In genomic region chr2:191478754-191479679, GRCh38 we compare ENCODE assay signal across 2 cellular contexts.
TF ChIP-seq lines count a peak whose summit lies in the region.

No MANE protein-coding gene starts in this region.

TF ChIP-seq in GM23338, 12 proteins besides CTCF, POLR2A, EP300 and RAD21 (continued from another document):
- no peak for TF ChIP-seq REST (IDR thresholded peaks at IDR 0.05; ENCODE audit: unreplicated experiment)
- TF ChIP-seq ZNF462 (CRISPR knock-in tag; IDR thresholded peaks at IDR 0.05) = no peak
- TF ChIP-seq EZH2 (IDR thresholded peaks at IDR 0.05; ENCODE audit: low read depth, unreplicated experiment) = no peak
- TF ChIP-seq POLR2AphosphoS5 (IDR thresholded peaks at IDR 0.05; ENCODE audit: low read depth) = no peak
- TF ChIP-seq EZH2phosphoT487 (IDR thresholded peaks at IDR 0.05; ENCODE audit: unreplicated experiment) = no peak
- no peak for TF ChIP-seq ZNF114 (CRISPR knock-in tag; IDR thresholded peaks at IDR 0.05)
- TF ChIP-seq STAT1 (IDR thresholded peaks at IDR 0.05; ENCODE audit: unreplicated experiment) = no peak
- no peak for TF ChIP-seq ZNF331 (CRISPR knock-in tag; IDR thresholded peaks at IDR 0.05; ENCODE audit: low read depth)

TF ChIP-seq in SK-N-SH, 30 proteins besides CTCF, POLR2A, EP300 and RAD21 (continued from another document):
- no peak for TF ChIP-seq IRF3 (IDR thresholded peaks at IDR 0.05; ENCODE audit: low read depth, low read length)
- no peak for TF ChIP-seq FOXM1 (IDR thresholded peaks at IDR 0.05; ENCODE audit: low read depth)
- no peak for TF ChIP-seq USF2 (IDR thresholded peaks at IDR 0.05; ENCODE audit: borderline replicate concordance, low read depth, low read length)
- TF ChIP-seq GATA2 (CRISPR knock-in tag; IDR thresholded peaks at IDR 0.05) = peak; percentile 98
- TF ChIP-seq PBX3 (IDR thresholded peaks at IDR 0.05) = 0 out of 2 replicates have a peak, but pooled peaks have one; percentile 4
- no peak for TF ChIP-seq RXRA (IDR thresholded peaks at IDR 0.05; ENCODE audit: borderline replicate concordance, low read depth)
- no peak for TF ChIP-seq EZH2phosphoT487 (IDR thresholded peaks at IDR 0.05; ENCODE audit: borderline replicate concordance, low read depth)
- TF ChIP-seq ZBTB33 (IDR thresholded peaks at IDR 0.05; ENCODE audit: borderline replicate concordance, low read depth) = no peak
- peak; percentile 90 for TF ChIP-seq FOXJ3 (CRISPR knock-in tag; IDR thresholded peaks at IDR 0.05)
- TF ChIP-seq USF1 (IDR thresholded peaks at IDR 0.05; ENCODE audit: borderline replicate concordance, low read depth) = no peak
- TF ChIP-seq ELF1 (IDR thresholded peaks at IDR 0.05) = no peak
- no peak for TF ChIP-seq MEF2A (IDR thresholded peaks at IDR 0.05; ENCODE audit: borderline replicate concordance, low read depth)
- peak; percentile 25; the same call in 1 of the 2 replicates for TF ChIP-seq POLR2AphosphoS5 (IDR thresholded peaks at IDR 0.05; ENCODE audit: low read depth, low read length)
- TF ChIP-seq NFIC (IDR thresholded peaks at IDR 0.05; ENCODE audit: borderline replicate concordance) = no peak
- TF ChIP-seq RFX5 (IDR thresholded peaks at IDR 0.05; ENCODE audit: low read length) = peak; percentile 18; the same call in 1 of the 2 replicates
- TF ChIP-seq TEAD4 (IDR thresholded peaks at IDR 0.05; ENCODE audit: borderline replicate concordance, insufficient read depth) = no peak
